ENCODE assay signal across 1 cellular context in the genomic region with DNA sequence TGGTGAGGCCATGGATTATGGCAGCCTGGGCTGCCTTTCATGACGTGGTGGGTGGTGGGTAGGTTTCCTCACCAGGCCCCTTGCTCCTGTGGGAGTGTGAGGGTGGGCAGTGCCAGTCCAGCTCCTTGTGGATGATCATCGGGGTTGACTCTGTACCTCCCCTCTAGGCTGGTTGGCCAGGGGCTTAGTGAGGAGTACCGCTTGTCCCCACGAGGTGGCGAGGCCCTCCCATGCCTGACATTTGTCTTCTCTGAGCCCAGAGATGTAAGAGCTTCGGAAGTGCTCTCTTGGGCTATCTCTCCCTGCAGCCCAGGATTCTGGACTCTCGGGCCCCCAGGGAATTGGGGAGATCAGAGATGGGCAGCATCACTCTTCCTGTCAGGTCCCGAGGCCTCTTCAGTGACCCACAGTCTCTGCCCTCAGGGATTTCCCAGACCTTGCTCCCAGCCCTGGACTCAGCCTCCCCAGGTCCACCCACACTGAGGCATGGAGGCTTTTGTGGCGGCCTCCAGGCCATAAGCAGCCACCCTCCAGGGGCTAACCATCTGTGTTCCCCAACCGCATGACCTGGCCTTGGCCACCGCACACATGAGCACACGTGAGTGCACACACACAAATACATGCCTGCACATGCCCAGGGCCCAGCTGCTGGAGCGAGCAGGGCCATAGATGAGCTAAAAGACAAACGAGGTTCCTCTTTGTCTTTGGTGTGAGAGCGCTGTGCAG.
TF ChIP-seq lines count a peak whose summit lies in the region.

No MANE protein-coding gene starts in this region.

TF ChIP-seq in IMR-90, 13 proteins besides CTCF, POLR2A, EP300 and RAD21 (continued from another document):
- TF ChIP-seq, protein P1, sequence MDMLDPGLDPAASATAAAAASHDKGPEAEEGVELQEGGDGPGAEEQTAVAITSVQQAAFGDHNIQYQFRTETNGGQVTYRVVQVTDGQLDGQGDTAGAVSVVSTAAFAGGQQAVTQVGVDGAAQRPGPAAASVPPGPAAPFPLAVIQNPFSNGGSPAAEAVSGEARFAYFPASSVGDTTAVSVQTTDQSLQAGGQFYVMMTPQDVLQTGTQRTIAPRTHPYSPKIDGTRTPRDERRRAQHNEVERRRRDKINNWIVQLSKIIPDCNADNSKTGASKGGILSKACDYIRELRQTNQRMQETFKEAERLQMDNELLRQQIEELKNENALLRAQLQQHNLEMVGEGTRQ (IDR thresholded peaks at IDR 0.05; ENCODE audit: low read depth, low read length) = no peak
